In genomic region chr9:122331523-122331927, GRCh38 we compare ENCODE assay signal across 1 cellular context.
TF ChIP-seq lines count a peak whose summit lies in the region.

No MANE protein-coding gene starts in this region.

TF ChIP-seq in H1, 55 proteins besides CTCF, POLR2A, EP300 and RAD21:
- TF ChIP-seq YY1 (IDR thresholded peaks at IDR 0.05; ENCODE audit: low read depth, low read length) (no peak), CREB1 (IDR thresholded peaks at IDR 0.05) (no peak), MAFK (IDR thresholded peaks at IDR 0.05; ENCODE audit: low read depth, low read length) (no peak), ATF2 (IDR thresholded peaks at IDR 0.05; ENCODE audit: low read length) (no peak), TCF12 (IDR thresholded peaks at IDR 0.05; ENCODE audit: low read depth, low read length) (no peak), TEAD4 (IDR thresholded peaks at IDR 0.05; ENCODE audit: low read depth, low read length) (no peak), E2F6 (IDR thresholded peaks at IDR 0.05) (no peak), CHD1 (IDR thresholded peaks at IDR 0.05; ENCODE audit: low read depth, low read length) (no peak), TBP (IDR thresholded peaks at IDR 0.05; ENCODE audit: low read depth, low read length) (no peak), RXRA (IDR thresholded peaks at IDR 0.05; ENCODE audit: insufficient read depth, low read depth, low read length) (no peak), FOSL1 (IDR thresholded peaks at IDR 0.05; ENCODE audit: insufficient read depth, low read depth, low read length) (no peak), BRCA1 (IDR thresholded peaks at IDR 0.05; ENCODE audit: low read depth, low read length) (no peak), POU5F1 (IDR thresholded peaks at IDR 0.05; ENCODE audit: low read depth, low read length) (no peak), CBX5 (IDR thresholded peaks at IDR 0.05; ENCODE audit: low read depth, low read length) (no peak), NRF1 (IDR thresholded peaks at IDR 0.05; ENCODE audit: low read depth, low read length) (no peak), RNF2 (IDR thresholded peaks at IDR 0.05; ENCODE audit: borderline replicate concordance, low read depth, low read length, missing control alignments, poor library complexity, severe bottlenecking) (no peak), KDM1A (IDR thresholded peaks at IDR 0.05; ENCODE audit: borderline replicate concordance, low read length) (no peak)
TF ChIP-seq in H1: peak in this region for 0.
